1 cellular context compared by ENCODE assay signal in the genomic region with DNA sequence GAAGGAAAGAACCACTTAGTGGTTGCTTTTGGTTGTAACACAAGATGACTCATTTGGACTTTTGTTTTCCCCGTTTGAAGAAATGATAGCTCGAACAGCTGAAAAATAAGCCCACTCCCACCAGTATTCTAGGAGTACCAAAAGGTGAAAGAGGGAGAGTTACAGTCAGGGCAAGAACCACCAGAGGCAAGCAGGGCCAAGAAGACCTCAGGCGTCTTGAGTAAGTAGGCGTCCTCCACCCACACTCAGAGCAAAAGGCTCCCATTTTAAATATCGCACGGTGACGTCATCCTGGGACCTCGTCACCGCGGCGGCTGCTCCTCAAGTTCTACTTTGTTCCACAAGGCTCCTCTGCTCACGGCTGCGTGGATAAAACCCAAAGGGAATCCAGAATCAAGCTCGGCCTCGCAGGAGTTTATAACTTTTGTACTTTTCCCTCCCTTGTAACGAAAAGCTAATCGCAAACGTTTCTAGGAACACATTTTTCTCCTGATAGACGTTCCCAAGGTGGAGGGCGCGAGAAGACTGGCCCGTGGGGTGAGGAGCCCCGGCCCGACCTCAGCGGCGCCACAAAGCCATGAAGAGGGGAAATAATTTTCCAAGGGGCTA.
TF ChIP-seq lines count a peak whose summit lies in the region.

No MANE protein-coding gene starts in this region.

TF ChIP-seq in K562, 482 proteins besides CTCF, POLR2A, EP300 and RAD21 (continued from another document and continues in another):
- TF ChIP-seq, protein P1, sequence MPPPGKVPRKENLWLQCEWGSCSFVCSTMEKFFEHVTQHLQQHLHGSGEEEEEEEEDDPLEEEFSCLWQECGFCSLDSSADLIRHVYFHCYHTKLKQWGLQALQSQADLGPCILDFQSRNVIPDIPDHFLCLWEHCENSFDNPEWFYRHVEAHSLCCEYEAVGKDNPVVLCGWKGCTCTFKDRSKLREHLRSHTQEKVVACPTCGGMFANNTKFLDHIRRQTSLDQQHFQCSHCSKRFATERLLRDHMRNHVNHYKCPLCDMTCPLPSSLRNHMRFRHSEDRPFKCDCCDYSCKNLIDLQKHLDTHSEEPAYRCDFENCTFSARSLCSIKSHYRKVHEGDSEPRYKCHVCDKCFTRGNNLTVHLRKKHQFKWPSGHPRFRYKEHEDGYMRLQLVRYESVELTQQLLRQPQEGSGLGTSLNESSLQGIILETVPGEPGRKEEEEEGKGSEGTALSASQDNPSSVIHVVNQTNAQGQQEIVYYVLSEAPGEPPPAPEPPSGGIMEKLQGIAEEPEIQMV (tag; conservative IDR thresholded peaks at IDR 0.05; ENCODE audit: low read depth), result no peak
- TF ChIP-seq DNMT1 (IDR thresholded peaks at IDR 0.05), result no peak
- no peak for TF ChIP-seq MECOM (CRISPR knock-in tag; IDR thresholded peaks at IDR 0.05)
- no peak for TF ChIP-seq RHOXF2B (CRISPR knock-in tag; conservative IDR thresholded peaks at IDR 0.05)
- TF ChIP-seq ZSCAN29 (IDR thresholded peaks at IDR 0.05), result no peak
- no peak for TF ChIP-seq ZFP36 (IDR thresholded peaks at IDR 0.05; ENCODE audit: low read depth, low read length, partially characterized antibody)
- TF ChIP-seq ZBTB1 (CRISPR knock-in tag; IDR thresholded peaks at IDR 0.05; ENCODE audit: borderline replicate concordance, low read depth), result no peak
- TF ChIP-seq, protein P2, sequence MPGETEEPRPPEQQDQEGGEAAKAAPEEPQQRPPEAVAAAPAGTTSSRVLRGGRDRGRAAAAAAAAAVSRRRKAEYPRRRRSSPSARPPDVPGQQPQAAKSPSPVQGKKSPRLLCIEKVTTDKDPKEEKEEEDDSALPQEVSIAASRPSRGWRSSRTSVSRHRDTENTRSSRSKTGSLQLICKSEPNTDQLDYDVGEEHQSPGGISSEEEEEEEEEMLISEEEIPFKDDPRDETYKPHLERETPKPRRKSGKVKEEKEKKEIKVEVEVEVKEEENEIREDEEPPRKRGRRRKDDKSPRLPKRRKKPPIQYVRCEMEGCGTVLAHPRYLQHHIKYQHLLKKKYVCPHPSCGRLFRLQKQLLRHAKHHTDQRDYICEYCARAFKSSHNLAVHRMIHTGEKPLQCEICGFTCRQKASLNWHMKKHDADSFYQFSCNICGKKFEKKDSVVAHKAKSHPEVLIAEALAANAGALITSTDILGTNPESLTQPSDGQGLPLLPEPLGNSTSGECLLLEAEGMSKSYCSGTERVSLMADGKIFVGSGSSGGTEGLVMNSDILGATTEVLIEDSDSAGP (CRISPR knock-in tag; IDR thresholded peaks at IDR 0.05), result no peak
- no peak for TF ChIP-seq BHLHE40 (IDR thresholded peaks at IDR 0.05; ENCODE audit: low read length)
- peak; percentile 71 for TF ChIP-seq EP400 (IDR thresholded peaks at IDR 0.05)
- TF ChIP-seq, protein P3, sequence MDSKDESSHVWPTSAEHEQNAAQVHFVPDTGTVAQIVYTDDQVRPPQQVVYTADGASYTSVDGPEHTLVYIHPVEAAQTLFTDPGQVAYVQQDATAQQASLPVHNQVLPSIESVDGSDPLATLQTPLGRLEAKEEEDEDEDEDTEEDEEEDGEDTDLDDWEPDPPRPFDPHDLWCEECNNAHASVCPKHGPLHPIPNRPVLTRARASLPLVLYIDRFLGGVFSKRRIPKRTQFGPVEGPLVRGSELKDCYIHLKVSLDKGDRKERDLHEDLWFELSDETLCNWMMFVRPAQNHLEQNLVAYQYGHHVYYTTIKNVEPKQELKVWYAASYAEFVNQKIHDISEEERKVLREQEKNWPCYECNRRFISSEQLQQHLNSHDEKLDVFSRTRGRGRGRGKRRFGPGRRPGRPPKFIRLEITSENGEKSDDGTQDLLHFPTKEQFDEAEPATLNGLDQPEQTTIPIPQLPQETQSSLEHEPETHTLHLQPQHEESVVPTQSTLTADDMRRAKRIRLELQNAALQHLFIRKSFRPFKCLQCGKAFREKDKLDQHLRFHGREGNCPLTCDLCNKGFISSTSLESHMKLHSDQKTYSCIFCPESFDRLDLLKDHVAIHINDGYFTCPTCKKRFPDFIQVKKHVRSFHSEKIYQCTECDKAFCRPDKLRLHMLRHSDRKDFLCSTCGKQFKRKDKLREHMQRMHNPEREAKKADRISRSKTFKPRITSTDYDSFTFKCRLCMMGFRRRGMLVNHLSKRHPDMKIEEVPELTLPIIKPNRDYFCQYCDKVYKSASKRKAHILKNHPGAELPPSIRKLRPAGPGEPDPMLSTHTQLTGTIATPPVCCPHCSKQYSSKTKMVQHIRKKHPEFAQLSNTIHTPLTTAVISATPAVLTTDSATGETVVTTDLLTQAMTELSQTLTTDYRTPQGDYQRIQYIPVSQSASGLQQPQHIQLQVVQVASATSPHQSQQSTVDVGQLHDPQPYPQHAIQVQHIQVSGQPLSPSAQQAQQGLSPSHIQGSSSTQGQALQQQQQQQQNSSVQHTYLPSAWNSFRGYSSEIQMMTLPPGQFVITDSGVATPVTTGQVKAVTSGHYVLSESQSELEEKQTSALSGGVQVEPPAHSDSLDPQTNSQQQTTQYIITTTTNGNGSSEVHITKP (IDR thresholded peaks at IDR 0.05; ENCODE audit: partially characterized antibody), result no peak
- TF ChIP-seq, protein P4, sequence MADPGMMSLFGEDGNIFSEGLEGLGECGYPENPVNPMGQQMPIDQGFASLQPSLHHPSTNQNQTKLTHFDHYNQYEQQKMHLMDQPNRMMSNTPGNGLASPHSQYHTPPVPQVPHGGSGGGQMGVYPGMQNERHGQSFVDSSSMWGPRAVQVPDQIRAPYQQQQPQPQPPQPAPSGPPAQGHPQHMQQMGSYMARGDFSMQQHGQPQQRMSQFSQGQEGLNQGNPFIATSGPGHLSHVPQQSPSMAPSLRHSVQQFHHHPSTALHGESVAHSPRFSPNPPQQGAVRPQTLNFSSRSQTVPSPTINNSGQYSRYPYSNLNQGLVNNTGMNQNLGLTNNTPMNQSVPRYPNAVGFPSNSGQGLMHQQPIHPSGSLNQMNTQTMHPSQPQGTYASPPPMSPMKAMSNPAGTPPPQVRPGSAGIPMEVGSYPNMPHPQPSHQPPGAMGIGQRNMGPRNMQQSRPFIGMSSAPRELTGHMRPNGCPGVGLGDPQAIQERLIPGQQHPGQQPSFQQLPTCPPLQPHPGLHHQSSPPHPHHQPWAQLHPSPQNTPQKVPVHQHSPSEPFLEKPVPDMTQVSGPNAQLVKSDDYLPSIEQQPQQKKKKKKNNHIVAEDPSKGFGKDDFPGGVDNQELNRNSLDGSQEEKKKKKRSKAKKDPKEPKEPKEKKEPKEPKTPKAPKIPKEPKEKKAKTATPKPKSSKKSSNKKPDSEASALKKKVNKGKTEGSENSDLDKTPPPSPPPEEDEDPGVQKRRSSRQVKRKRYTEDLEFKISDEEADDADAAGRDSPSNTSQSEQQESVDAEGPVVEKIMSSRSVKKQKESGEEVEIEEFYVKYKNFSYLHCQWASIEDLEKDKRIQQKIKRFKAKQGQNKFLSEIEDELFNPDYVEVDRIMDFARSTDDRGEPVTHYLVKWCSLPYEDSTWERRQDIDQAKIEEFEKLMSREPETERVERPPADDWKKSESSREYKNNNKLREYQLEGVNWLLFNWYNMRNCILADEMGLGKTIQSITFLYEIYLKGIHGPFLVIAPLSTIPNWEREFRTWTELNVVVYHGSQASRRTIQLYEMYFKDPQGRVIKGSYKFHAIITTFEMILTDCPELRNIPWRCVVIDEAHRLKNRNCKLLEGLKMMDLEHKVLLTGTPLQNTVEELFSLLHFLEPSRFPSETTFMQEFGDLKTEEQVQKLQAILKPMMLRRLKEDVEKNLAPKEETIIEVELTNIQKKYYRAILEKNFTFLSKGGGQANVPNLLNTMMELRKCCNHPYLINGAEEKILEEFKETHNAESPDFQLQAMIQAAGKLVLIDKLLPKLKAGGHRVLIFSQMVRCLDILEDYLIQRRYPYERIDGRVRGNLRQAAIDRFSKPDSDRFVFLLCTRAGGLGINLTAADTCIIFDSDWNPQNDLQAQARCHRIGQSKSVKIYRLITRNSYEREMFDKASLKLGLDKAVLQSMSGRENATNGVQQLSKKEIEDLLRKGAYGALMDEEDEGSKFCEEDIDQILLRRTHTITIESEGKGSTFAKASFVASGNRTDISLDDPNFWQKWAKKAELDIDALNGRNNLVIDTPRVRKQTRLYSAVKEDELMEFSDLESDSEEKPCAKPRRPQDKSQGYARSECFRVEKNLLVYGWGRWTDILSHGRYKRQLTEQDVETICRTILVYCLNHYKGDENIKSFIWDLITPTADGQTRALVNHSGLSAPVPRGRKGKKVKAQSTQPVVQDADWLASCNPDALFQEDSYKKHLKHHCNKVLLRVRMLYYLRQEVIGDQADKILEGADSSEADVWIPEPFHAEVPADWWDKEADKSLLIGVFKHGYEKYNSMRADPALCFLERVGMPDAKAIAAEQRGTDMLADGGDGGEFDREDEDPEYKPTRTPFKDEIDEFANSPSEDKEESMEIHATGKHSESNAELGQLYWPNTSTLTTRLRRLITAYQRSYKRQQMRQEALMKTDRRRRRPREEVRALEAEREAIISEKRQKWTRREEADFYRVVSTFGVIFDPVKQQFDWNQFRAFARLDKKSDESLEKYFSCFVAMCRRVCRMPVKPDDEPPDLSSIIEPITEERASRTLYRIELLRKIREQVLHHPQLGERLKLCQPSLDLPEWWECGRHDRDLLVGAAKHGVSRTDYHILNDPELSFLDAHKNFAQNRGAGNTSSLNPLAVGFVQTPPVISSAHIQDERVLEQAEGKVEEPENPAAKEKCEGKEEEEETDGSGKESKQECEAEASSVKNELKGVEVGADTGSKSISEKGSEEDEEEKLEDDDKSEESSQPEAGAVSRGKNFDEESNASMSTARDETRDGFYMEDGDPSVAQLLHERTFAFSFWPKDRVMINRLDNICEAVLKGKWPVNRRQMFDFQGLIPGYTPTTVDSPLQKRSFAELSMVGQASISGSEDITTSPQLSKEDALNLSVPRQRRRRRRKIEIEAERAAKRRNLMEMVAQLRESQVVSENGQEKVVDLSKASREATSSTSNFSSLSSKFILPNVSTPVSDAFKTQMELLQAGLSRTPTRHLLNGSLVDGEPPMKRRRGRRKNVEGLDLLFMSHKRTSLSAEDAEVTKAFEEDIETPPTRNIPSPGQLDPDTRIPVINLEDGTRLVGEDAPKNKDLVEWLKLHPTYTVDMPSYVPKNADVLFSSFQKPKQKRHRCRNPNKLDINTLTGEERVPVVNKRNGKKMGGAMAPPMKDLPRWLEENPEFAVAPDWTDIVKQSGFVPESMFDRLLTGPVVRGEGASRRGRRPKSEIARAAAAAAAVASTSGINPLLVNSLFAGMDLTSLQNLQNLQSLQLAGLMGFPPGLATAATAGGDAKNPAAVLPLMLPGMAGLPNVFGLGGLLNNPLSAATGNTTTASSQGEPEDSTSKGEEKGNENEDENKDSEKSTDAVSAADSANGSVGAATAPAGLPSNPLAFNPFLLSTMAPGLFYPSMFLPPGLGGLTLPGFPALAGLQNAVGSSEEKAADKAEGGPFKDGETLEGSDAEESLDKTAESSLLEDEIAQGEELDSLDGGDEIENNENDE (IDR thresholded peaks at IDR 0.05; ENCODE audit: low read depth, low read length), result no peak
- no peak for TF ChIP-seq ZNF551 (CRISPR knock-in tag; IDR thresholded peaks at IDR 0.05)
- no peak for TF ChIP-seq FOXA1 (IDR thresholded peaks at IDR 0.05; ENCODE audit: borderline replicate concordance)
- TF ChIP-seq HDGF (IDR thresholded peaks at IDR 0.05), result no peak
- no peak for TF ChIP-seq NFYB (IDR thresholded peaks at IDR 0.05; ENCODE audit: extremely low read depth, insufficient read length)
- TF ChIP-seq FOXA3 (CRISPR knock-in tag; conservative IDR thresholded peaks at IDR 0.05 in 1 of 2, IDR thresholded peaks at IDR 0.05 in 1 of 2), result no peak
- TF ChIP-seq, protein P5, sequence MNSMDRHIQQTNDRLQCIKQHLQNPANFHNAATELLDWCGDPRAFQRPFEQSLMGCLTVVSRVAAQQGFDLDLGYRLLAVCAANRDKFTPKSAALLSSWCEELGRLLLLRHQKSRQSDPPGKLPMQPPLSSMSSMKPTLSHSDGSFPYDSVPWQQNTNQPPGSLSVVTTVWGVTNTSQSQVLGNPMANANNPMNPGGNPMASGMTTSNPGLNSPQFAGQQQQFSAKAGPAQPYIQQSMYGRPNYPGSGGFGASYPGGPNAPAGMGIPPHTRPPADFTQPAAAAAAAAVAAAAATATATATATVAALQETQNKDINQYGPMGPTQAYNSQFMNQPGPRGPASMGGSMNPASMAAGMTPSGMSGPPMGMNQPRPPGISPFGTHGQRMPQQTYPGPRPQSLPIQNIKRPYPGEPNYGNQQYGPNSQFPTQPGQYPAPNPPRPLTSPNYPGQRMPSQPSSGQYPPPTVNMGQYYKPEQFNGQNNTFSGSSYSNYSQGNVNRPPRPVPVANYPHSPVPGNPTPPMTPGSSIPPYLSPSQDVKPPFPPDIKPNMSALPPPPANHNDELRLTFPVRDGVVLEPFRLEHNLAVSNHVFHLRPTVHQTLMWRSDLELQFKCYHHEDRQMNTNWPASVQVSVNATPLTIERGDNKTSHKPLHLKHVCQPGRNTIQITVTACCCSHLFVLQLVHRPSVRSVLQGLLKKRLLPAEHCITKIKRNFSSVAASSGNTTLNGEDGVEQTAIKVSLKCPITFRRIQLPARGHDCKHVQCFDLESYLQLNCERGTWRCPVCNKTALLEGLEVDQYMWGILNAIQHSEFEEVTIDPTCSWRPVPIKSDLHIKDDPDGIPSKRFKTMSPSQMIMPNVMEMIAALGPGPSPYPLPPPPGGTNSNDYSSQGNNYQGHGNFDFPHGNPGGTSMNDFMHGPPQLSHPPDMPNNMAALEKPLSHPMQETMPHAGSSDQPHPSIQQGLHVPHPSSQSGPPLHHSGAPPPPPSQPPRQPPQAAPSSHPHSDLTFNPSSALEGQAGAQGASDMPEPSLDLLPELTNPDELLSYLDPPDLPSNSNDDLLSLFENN (IDR thresholded peaks at IDR 0.05; ENCODE audit: low read depth in 2 of 2, low read length in 2 of 2), result no peak
- no peak for TF ChIP-seq ZNF347 (CRISPR knock-in tag; IDR thresholded peaks at IDR 0.05; ENCODE audit: low read depth)
- TF ChIP-seq, protein P6, sequence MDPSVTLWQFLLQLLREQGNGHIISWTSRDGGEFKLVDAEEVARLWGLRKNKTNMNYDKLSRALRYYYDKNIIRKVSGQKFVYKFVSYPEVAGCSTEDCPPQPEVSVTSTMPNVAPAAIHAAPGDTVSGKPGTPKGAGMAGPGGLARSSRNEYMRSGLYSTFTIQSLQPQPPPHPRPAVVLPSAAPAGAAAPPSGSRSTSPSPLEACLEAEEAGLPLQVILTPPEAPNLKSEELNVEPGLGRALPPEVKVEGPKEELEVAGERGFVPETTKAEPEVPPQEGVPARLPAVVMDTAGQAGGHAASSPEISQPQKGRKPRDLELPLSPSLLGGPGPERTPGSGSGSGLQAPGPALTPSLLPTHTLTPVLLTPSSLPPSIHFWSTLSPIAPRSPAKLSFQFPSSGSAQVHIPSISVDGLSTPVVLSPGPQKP (CRISPR knock-in tag; IDR thresholded peaks at IDR 0.05), result no peak
- no peak for TF ChIP-seq ZNF134 (CRISPR knock-in tag; conservative IDR thresholded peaks at IDR 0.05)
- TF ChIP-seq BCL6 (CRISPR knock-in tag; IDR thresholded peaks at IDR 0.05), result no peak
- no peak for TF ChIP-seq PCBP2 (IDR thresholded peaks at IDR 0.05; ENCODE audit: low read depth, low read length, poor library complexity, severe bottlenecking)
- TF ChIP-seq, protein P7, sequence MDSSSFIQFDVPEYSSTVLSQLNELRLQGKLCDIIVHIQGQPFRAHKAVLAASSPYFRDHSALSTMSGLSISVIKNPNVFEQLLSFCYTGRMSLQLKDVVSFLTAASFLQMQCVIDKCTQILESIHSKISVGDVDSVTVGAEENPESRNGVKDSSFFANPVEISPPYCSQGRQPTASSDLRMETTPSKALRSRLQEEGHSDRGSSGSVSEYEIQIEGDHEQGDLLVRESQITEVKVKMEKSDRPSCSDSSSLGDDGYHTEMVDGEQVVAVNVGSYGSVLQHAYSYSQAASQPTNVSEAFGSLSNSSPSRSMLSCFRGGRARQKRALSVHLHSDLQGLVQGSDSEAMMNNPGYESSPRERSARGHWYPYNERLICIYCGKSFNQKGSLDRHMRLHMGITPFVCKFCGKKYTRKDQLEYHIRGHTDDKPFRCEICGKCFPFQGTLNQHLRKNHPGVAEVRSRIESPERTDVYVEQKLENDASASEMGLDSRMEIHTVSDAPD (CRISPR knock-in tag; IDR thresholded peaks at IDR 0.05), result no peak
- TF ChIP-seq HCFC1 (IDR thresholded peaks at IDR 0.05; ENCODE audit: low read depth, low read length), result 0 out of 2 replicates have a peak, but pooled peaks have one; percentile 7
- TF ChIP-seq SMAD2 (IDR thresholded peaks at IDR 0.05; ENCODE audit: low read depth, low read length), result no peak
- no peak for TF ChIP-seq U2AF1 (optimal IDR thresholded peaks at IDR 0.05; ENCODE audit: low read depth, low read length)
- no peak for TF ChIP-seq RUNX1 (IDR thresholded peaks at IDR 0.05; ENCODE audit: low read depth)
- no peak for TF ChIP-seq ZNF76 (CRISPR knock-in tag; IDR thresholded peaks at IDR 0.05; ENCODE audit: borderline replicate concordance)
